In the genomic region with DNA sequence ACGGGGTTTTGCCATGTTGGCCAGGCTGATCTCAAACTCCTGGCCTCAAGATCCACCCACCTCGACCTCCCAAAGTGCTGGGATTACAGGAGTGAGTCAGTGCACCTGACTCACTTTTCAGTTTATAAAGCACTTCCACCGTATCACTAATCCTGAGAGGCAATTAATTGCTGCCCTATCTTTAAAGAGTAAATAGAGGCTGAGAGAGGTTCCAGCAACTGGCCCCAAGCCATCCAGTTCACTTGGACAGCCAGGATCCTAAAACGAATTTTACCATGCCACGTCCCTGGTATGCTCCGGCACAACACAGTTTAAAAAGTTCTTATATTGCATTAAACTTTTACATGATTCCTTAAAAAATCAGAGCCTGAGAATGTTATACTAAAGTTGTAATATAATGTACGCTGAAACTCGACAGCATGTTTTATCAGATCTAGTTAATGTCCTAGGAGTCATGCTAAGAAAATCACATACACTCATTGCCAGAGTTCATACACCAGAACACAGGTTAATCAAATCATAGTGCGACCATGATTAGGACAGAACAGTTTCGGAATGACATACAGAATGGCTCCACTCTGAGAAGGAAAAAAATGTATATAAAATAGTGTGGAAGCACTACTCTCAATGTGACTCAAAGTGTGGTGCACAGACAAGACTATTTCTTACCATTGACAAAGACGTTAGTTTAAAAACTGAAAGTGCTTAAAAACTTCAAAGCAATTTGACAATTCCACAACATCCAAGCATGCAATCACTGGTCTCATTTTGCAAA, we compare ENCODE assay signal across 16 cellular contexts.
DNase-seq lines count a peak whose midpoint lies in the region; ATAC-seq and TF ChIP-seq lines count a peak whose summit lies in the region.
"Had no signal": no experiment of that assay in that cellular context is flagged by ENCODE, and none has a peak within 500 bp of the region (broad histone marks: within the 10 kb centered on the region; RNA-seq: fewer than 3 reads in every experiment).

No MANE protein-coding gene starts in this region.

- H3K4me3 ChIP-seq in GM06990 (replicated peaks; ENCODE audit: low read depth, low read length) = no peak overlapping the region
- H3K4me3 ChIP-seq: ascending aorta, smooth muscle cell had no signal

- peaks cover 14% of the 10 kb centered on the region for H3K9me3 Mint-ChIP-seq in activated T-helper 2 cell treated with anti-CD3 and anti-CD28 coated beads, Interferon-gamma antibody, Interleukin-2, Interleukin-4, amounts not matched to agents 10 μg/mL and 5 μg/mL and 100 μg/mL, durations not matched to agents 14 hours and 24 hours and 36 hours

- DNase-seq in GM06990 (ENCODE audit: extremely low read depth, insufficient read length) = peak; percentile 59
- no peak for DNase-seq in activated T-helper 2 cell treated with anti-CD3 and anti-CD28 coated beads, Interferon-gamma antibody, Interleukin-2, Interleukin-4, amounts not matched to agents 10 μg/mL and 5 μg/mL and 100 μg/mL, durations not matched to agents 14 hours and 24 hours and 36 hours (ENCODE audit: low spot score)
- no peak for DNase-seq in NCI-H524 (lab: John Stamatoyannopoulos, UW)
- DNase-seq in retina = no peak
- DNase-seq: CD4-positive, alpha-beta memory T cell; effector CD4-positive, alpha-beta T cell; NCI-H2081 had no signal

- intact Hi-C loops in activated T-helper 2 cell treated with anti-CD3 and anti-CD28 coated beads, Interferon-gamma antibody, Interleukin-2, Interleukin-4, amounts not matched to agents 10 μg/mL and 5 μg/mL and 100 μg/mL, durations not matched to agents 14 hours and 24 hours and 36 hours (cut with micrococcal nuclease) = loop anchor here (2.0 to 5.0 kb wide), 2 partner anchors 228 to 864 kb away; no protein-coding TSS in a partner anchor

- H3K36me3 ChIP-seq in GM06990 (ENCODE audit: control insufficient read depth, insufficient read depth, low read length) = no peaks in the 10 kb centered on the region
- H3K36me3 ChIP-seq: ascending aorta had no signal

- TF ChIP-seq CTCF in GM06990 (IDR thresholded peaks at IDR 0.05; ENCODE audit: insufficient read depth, low read length, poor library complexity, severe bottlenecking) = no peak

- H3K27me3 Mint-ChIP-seq in activated T-helper 2 cell treated with anti-CD3 and anti-CD28 coated beads, Interferon-gamma antibody, Interleukin-2, Interleukin-4, amounts not matched to agents 10 μg/mL and 5 μg/mL and 100 μg/mL, durations not matched to agents 14 hours and 24 hours and 36 hours (ENCODE audit: low read depth) = no peaks in the 10 kb centered on the region
- H3K27me3 Mint-ChIP-seq: CD4-positive, alpha-beta memory T cell had no signal

- peaks cover 8% of the 10 kb centered on the region for H3K4me1 Mint-ChIP-seq in activated T-helper 2 cell treated with anti-CD3 and anti-CD28 coated beads, Interferon-gamma antibody, Interleukin-2, Interleukin-4, amounts not matched to agents 10 μg/mL and 5 μg/mL and 100 μg/mL, durations not matched to agents 14 hours and 24 hours and 36 hours (ENCODE audit: low read depth)
- H3K4me1 Mint-ChIP-seq: neural crest cell had no signal

- no peak overlapping the region for H3K4me3 Mint-ChIP-seq in activated T-helper 2 cell treated with anti-CD3 and anti-CD28 coated beads, Interferon-gamma antibody, Interleukin-2, Interleukin-4, amounts not matched to agents 10 μg/mL and 5 μg/mL and 100 μg/mL, durations not matched to agents 14 hours and 24 hours and 36 hours (ENCODE audit: low read depth)
- H3K4me3 Mint-ChIP-seq: CD4-positive, alpha-beta memory T cell; neural crest cell; T-helper 1 cell treated with Interleukin-12 subunit alpha and Interleukin-12 subunit beta and Interleukin-4 antibody, amounts not matched to agents 30 μg/mL and 1 μg/mL, for 36 hours had no signal

- no peaks in the 10 kb centered on the region for H3K36me3 Mint-ChIP-seq in activated T-helper 2 cell treated with anti-CD3 and anti-CD28 coated beads, Interferon-gamma antibody, Interleukin-2, Interleukin-4, amounts not matched to agents 10 μg/mL and 5 μg/mL and 100 μg/mL, durations not matched to agents 14 hours and 24 hours and 36 hours (ENCODE audit: low read depth)

- peak overlapping the region; percentile 22 for H3K27ac Mint-ChIP-seq in activated T-helper 2 cell treated with anti-CD3 and anti-CD28 coated beads, Interferon-gamma antibody, Interleukin-2, Interleukin-4, amounts not matched to agents 10 μg/mL and 5 μg/mL and 100 μg/mL, durations not matched to agents 14 hours and 24 hours and 36 hours
- H3K27ac Mint-ChIP-seq: CD4-positive, alpha-beta memory T cell; T-helper 1 cell treated with Interleukin-12 subunit alpha and Interleukin-12 subunit beta and Interleukin-4 antibody, amounts not matched to agents 30 μg/mL and 1 μg/mL, for 36 hours had no signal

- ATAC-seq in GM18520 (IDR thresholded peaks at IDR 0.05; ENCODE audit: unreplicated experiment) = peak; percentile 46
- peak; percentile 68 for ATAC-seq in HG03097 (IDR thresholded peaks at IDR 0.05; ENCODE audit: low FRiP score, unreplicated experiment)
- ATAC-seq in GM19467 (IDR thresholded peaks at IDR 0.05; ENCODE audit: unreplicated experiment) = no peak
- no peak for ATAC-seq in HG02763 (IDR thresholded peaks at IDR 0.05; ENCODE audit: unreplicated experiment)
- ATAC-seq: left lobe of liver had no signal

- no peaks in the 10 kb centered on the region for H3K27me3 ChIP-seq in GM06990 (replicated peaks; ENCODE audit: control insufficient read depth, insufficient read depth, low read length)
- H3K27me3 ChIP-seq: ascending aorta had no signal

Comparison
In these comparisons a context has a peak if more than half of its experiments do, and no peak if none do; other contexts are left out.
1. ATAC-seq: peak in GM18520 (single experiment) and HG03097 (single experiment); none in GM19467 (single experiment) and HG02763 (single experiment).